ENCODE assay signal across 1 cellular context in genomic region chr16:2838928-2839327, GRCh38.
A peak's percentile ranks its signal among the peaks of the same experiment; 100 is the strongest.
TF ChIP-seq lines count a peak whose summit lies in the region.

No MANE protein-coding gene starts in this region.

TF ChIP-seq in HepG2, 621 proteins besides CTCF, POLR2A, EP300 and RAD21 (continued from another document):
- TF ChIP-seq MAX (IDR thresholded peaks at IDR 0.05) (peak; percentile 45; the same call in 1 of the 2 replicates), SMAD1 (CRISPR knock-in tag; IDR thresholded peaks at IDR 0.05; ENCODE audit: borderline replicate concordance, low read depth) (0 out of 2 replicates have a peak, but pooled peaks have one; percentile 40), ZNF713 (CRISPR knock-in tag; IDR thresholded peaks at IDR 0.05) (0 out of 2 replicates have a peak, but pooled peaks have one; percentile 45), ZNF850 (CRISPR knock-in tag; conservative IDR thresholded peaks at IDR 0.05) (no peak), CBX5 (CRISPR knock-in tag; IDR thresholded peaks at IDR 0.05; ENCODE audit: borderline replicate concordance) (peak; percentile 56; the same call in 1 of the 2 replicates), PATZ1 (CRISPR knock-in tag; IDR thresholded peaks at IDR 0.05) (peak; percentile 97), PBX2 (CRISPR knock-in tag; IDR thresholded peaks at IDR 0.05) (no peak), HDAC2 (CRISPR knock-in tag; IDR thresholded peaks at IDR 0.05) (peak; percentile 31; the same call in 1 of the 2 replicates), HNF4G (IDR thresholded peaks at IDR 0.05; ENCODE audit: borderline replicate concordance, low read depth, low read length) (no peak), HNF4G (CRISPR knock-in tag; IDR thresholded peaks at IDR 0.05; ENCODE audit: borderline replicate concordance, low read depth) (peak; percentile 68; the same call in 1 of the 2 replicates), HNRNPK (IDR thresholded peaks at IDR 0.05; ENCODE audit: low read depth, low read length, poor library complexity, severe bottlenecking) (no peak), GABPB1 (CRISPR knock-in tag; IDR thresholded peaks at IDR 0.05) (peak; percentile 75), TEAD3 (CRISPR knock-in tag; optimal IDR thresholded peaks at IDR 0.05; ENCODE audit: borderline replicate concordance) (peak; percentile 42), ZNF34 (CRISPR knock-in tag; IDR thresholded peaks at IDR 0.05; ENCODE audit: borderline replicate concordance) (no peak), RFX1 (IDR thresholded peaks at IDR 0.05) (peak; percentile 50), DZIP1 (CRISPR knock-in tag; IDR thresholded peaks at IDR 0.05) (no peak), LRRFIP1 (CRISPR knock-in tag; conservative IDR thresholded peaks at IDR 0.05) (no peak), FOXK2 (IDR thresholded peaks at IDR 0.05) (no peak), TFDP2 (CRISPR knock-in tag; IDR thresholded peaks at IDR 0.05) (peak; percentile 25; the same call in 1 of the 2 replicates), ZNF33B (CRISPR knock-in tag; IDR thresholded peaks at IDR 0.05) (no peak), ZNF766 (CRISPR knock-in tag; IDR thresholded peaks at IDR 0.05; ENCODE audit: borderline replicate concordance) (no peak), HNF1B (CRISPR knock-in tag; IDR thresholded peaks at IDR 0.05) (peak; percentile 22; the same call in 1 of the 2 replicates), ZBTB38 (CRISPR knock-in tag; IDR thresholded peaks at IDR 0.05) (no peak), AGO2 (optimal IDR thresholded peaks at IDR 0.05; ENCODE audit: low read depth, low read length) (no peak), IRF9 (CRISPR knock-in tag; IDR thresholded peaks at IDR 0.05; ENCODE audit: borderline replicate concordance) (peak; percentile 54; the same call in 1 of the 2 replicates), HMG20B (CRISPR knock-in tag; conservative IDR thresholded peaks at IDR 0.05) (no peak), MIER2 (CRISPR knock-in tag; IDR thresholded peaks at IDR 0.05) (peak; percentile 58; the same call in 1 of the 2 replicates), MLX (CRISPR knock-in tag; IDR thresholded peaks at IDR 0.05) (no peak), BCL6 (CRISPR knock-in tag; IDR thresholded peaks at IDR 0.05) (no peak), MIXL1 (CRISPR knock-in tag; IDR thresholded peaks at IDR 0.05) (0 out of 2 replicates have a peak, but pooled peaks have one; percentile 21), XRCC5 (optimal IDR thresholded peaks at IDR 0.05; ENCODE audit: low read length) (peak; percentile 90), PITX1 (CRISPR knock-in tag; IDR thresholded peaks at IDR 0.05) (peak; percentile 66; the same call in 1 of the 2 replicates), SMC3 (IDR thresholded peaks at IDR 0.05; ENCODE audit: low read length) (peak; percentile 52; the same call in 1 of the 2 replicates), RORA (CRISPR knock-in tag; IDR thresholded peaks at IDR 0.05) (no peak), ZMYM4 (CRISPR knock-in tag; IDR thresholded peaks at IDR 0.05) (no peak), POGZ (CRISPR knock-in tag; IDR thresholded peaks at IDR 0.05) (0 out of 2 replicates have a peak, but pooled peaks have one; percentile 22), GPN1 (CRISPR knock-in tag; IDR thresholded peaks at IDR 0.05; ENCODE audit: borderline replicate concordance) (no peak), ZNF10 (CRISPR knock-in tag; IDR thresholded peaks at IDR 0.05; ENCODE audit: borderline replicate concordance, low read depth) (no peak), HNRNPL (IDR thresholded peaks at IDR 0.05; ENCODE audit: low read depth, low read length) (0 out of 2 replicates have a peak, but pooled peaks have one; percentile 51), KAT8 (CRISPR knock-in tag; IDR thresholded peaks at IDR 0.05) (0 out of 2 replicates have a peak, but pooled peaks have one; percentile 39), SRF (IDR thresholded peaks at IDR 0.05; ENCODE audit: low read depth, low read length) (no peak), ZBTB3 (CRISPR knock-in tag; IDR thresholded peaks at IDR 0.05; ENCODE audit: borderline replicate concordance, low read depth) (no peak), MEIS1 (CRISPR knock-in tag; IDR thresholded peaks at IDR 0.05; ENCODE audit: borderline replicate concordance) (0 out of 2 replicates have a peak, but pooled peaks have one; percentile 30), THAP11 (CRISPR knock-in tag; IDR thresholded peaks at IDR 0.05) (peak; percentile 49; the same call in 1 of the 2 replicates), HOXA3 (CRISPR knock-in tag; IDR thresholded peaks at IDR 0.05) (peak; percentile 45; the same call in 1 of the 2 replicates)
